ENCODE assay signal across 16 cellular contexts in genomic region chr2:27377618-27378095, GRCh38. TPM values are rescaled to one million over a fixed set of nuclear protein-coding genes. Genes with fewer than 3 reads are reported as not detected.
DNase-seq lines count a peak whose midpoint lies in the region; ATAC-seq, FAIRE-seq and TF ChIP-seq lines count a peak whose summit lies in the region.
"Had no signal": no experiment of that assay in that cellular context is flagged by ENCODE, and none has a peak within 500 bp of the region (broad histone marks: within the 10 kb centered on the region; RNA-seq: fewer than 3 reads in every experiment).

No MANE protein-coding gene starts in this region.

- H3K9me3 ChIP-seq in HEK293 (ENCODE audit: control insufficient read depth, insufficient read depth, low read depth, low read length) (no peaks in the 10 kb centered on the region), H1 (ENCODE audit: insufficient read depth in 2 of 2, low read depth in 1 of 2, low read length in 1 of 2) (no peaks in the 10 kb centered on the region)
- H3K9me3 ChIP-seq: Peyer's patch, uterus had no signal

- FAIRE-seq in H1 (lab: Jason Lieb, UNC): no peak
- FAIRE-seq: keratinocyte had no signal

- H2AFZ ChIP-seq in H1 (ENCODE audit: low read length): no peak overlapping the region

- no peak overlapping the region for H2BK15ac ChIP-seq in H1 (ENCODE audit: low read length)

- H2BK120ac ChIP-seq in H1 (replicated peaks; ENCODE audit: low read depth, low read length): no peak overlapping the region

- no peak for TF ChIP-seq RAD21 in H1 (IDR thresholded peaks at IDR 0.05 in 1 of 2, conservative IDR thresholded peaks at IDR 0.05 in 1 of 2; ENCODE audit: low read depth in 2 of 2, low read length in 2 of 2)

- TF ChIP-seq EP300 in H1 (IDR thresholded peaks at IDR 0.05; ENCODE audit: borderline replicate concordance in 1 of 2, low read depth in 2 of 2, low read length in 2 of 2): no peak

- H3K27ac Mint-ChIP-seq in stimulated activated naive CD8-positive, alpha-beta T cell treated with anti-CD3 and anti-CD28 coated beads, Interleukin-15, amount 100 ng/mL, for 72 hours: peak overlapping the region; percentile 5 to 24

- no peak overlapping the region for H2BK12ac ChIP-seq in H1 (ENCODE audit: low read depth, low read length)

- no peak overlapping the region for H3K14ac ChIP-seq in H1 (ENCODE audit: insufficient read length)

- H3K4me3 ChIP-seq in HEK293 (ENCODE audit: low read depth, low read length) (no peak overlapping the region), H1 (ENCODE audit: extremely low read depth in 1 of 4, insufficient read depth in 2 of 4, low read depth in 3 of 4, low read length in 4 of 4) (no peak overlapping the region)
- H3K4me3 ChIP-seq: Peyer's patch, skin epidermis, uterus had no signal

- TF ChIP-seq CTCF in HEK293 (tag by site-specific recombination; IDR thresholded peaks at IDR 0.05) (no peak), H1 (IDR thresholded peaks at IDR 0.05; ENCODE audit: control extremely low read depth in 1 of 3, insufficient read depth in 1 of 3, low read depth in 1 of 3, low read length in 3 of 3) (no peak)

- no peak overlapping the region for H2AK5ac ChIP-seq in H1 (ENCODE audit: low read depth, low read length)

- H2BK5ac ChIP-seq in H1 (ENCODE audit: low read depth, low read length): no peak overlapping the region

- no peak overlapping the region for H3K23ac ChIP-seq in H1 (ENCODE audit: insufficient read length)

- peak overlapping the region; percentile 64; the same call in 1 of the 2 replicates for H4K8ac ChIP-seq in H1 (ENCODE audit: extremely low read depth, insufficient read depth, low read length)

- H3K4ac ChIP-seq in H1 (replicated peaks; ENCODE audit: insufficient read length, low read depth, low read length): no peak overlapping the region

- no peak overlapping the region for H3K18ac ChIP-seq in H1 (ENCODE audit: extremely low read depth, low read length)

- no peak overlapping the region for H3K56ac ChIP-seq in H1 (replicated peaks; ENCODE audit: insufficient read length, low read depth, low read length)

- no peaks in the 10 kb centered on the region for H3K27me3 ChIP-seq in H1 (replicated peaks in 1 of 4; ENCODE audit: control insufficient read depth in 3 of 4, extremely low read depth in 1 of 4, insufficient read depth in 3 of 4, low read length in 3 of 4)
- H3K27me3 ChIP-seq: Peyer's patch, uterus had no signal

- peak in 1 of 2 experiments; percentile 67; a peak in 1 of 3 replicates for TF ChIP-seq POLR2A in H1 (IDR thresholded peaks at IDR 0.05; ENCODE audit: control extremely low read depth in 1 of 2, low read depth in 2 of 2, low read length in 2 of 2)

- H3K36me3 ChIP-seq in HEK293 (ENCODE audit: control insufficient read depth in 2 of 2, insufficient read depth in 1 of 2, low read length in 2 of 2) (peaks cover 24 to 86% of the 10 kb centered on the region in 2 experiments), H1 (ENCODE audit: control insufficient read depth in 2 of 4, insufficient read depth in 4 of 4, low read length in 3 of 4) (peaks cover 38 to 65% (median 54%) of the 10 kb centered on the region in 4 experiments)
- H3K36me3 ChIP-seq: uterus had no signal

- no peak overlapping the region for H2BK20ac ChIP-seq in H1 (ENCODE audit: low read length)

- no peaks in the 10 kb centered on the region for H3K27me3 Mint-ChIP-seq in stimulated activated naive CD8-positive, alpha-beta T cell treated with anti-CD3 and anti-CD28 coated beads, Interleukin-15, amount 100 ng/mL, for 72 hours

- 0 out of 2 replicates have a peak overlapping the region, but pooled peaks have one; percentile 19 for H3K27ac ChIP-seq in HEK293 (ENCODE audit: extremely low read depth, low read depth, low read length)
- no peak overlapping the region for H3K27ac ChIP-seq in H1 (ENCODE audit: low read depth, low read length)
- H3K27ac ChIP-seq: epithelial cell of prostate, Peyer's patch, uterus had no signal

- POLR2A ChIA-PET in HEK293 (lab: Yijun Ruan, JAX) (interaction anchor here (3.4 kb wide), 1 partner anchor 21 kb away, joined by 9 read pairs; the partner anchor contains the start of gene GTF3C2), H1 (lab: Charles Lee; ENCODE audit: partially characterized antibody) (interaction anchor here (1.0 to 9.5 kb wide), 9 partner anchors 8 to 158 kb away, joined by 3 to 114 read pairs (median 9); partner anchors contain the start of genes EIF2B4, GTF3C2, MPV17 and PPM1G)

- CTCF ChIA-PET in HEK293 (lab: Yijun Ruan, JAX): interaction anchor here (1.0 kb wide), 1 partner anchor 8 kb away, joined by 5 read pairs; no protein-coding TSS in a partner anchor
- CTCF ChIA-PET in H1 (lab: Charles Lee; ENCODE audit: partially characterized antibody): interaction anchor here (1.3 to 2.0 kb wide), 2 partner anchors 13 to 27 kb away, joined by 3 to 4 read pairs; no protein-coding TSS in a partner anchor

- H4K91ac ChIP-seq in H1 (replicated peaks; ENCODE audit: insufficient read length, low read length): no peak overlapping the region

- no peak overlapping the region for H3K4me2 ChIP-seq in H1 (ENCODE audit: insufficient read depth in 1 of 2, low read depth in 2 of 2, low read length in 2 of 2)

- peaks cover 0 to 12% of the 10 kb centered on the region in 2 experiments; a peak in 2 of 4 replicates for H3K79me2 ChIP-seq in H1 (ENCODE audit: control insufficient read depth in 1 of 2, insufficient read depth in 2 of 2, low read length in 2 of 2)

- H3K4me1 Mint-ChIP-seq in stimulated activated naive CD8-positive, alpha-beta T cell treated with anti-CD3 and anti-CD28 coated beads, Interleukin-15, amount 100 ng/mL, for 72 hours: peaks cover 64% of the 10 kb centered on the region

- peaks cover 7% of the 10 kb centered on the region for H3K23me2 ChIP-seq in H1 (ENCODE audit: low read depth, low read length)

- H3K4me1 ChIP-seq in HEK293 (ENCODE audit: control insufficient read depth, insufficient read depth, low read length): no peaks in the 10 kb centered on the region; the same call in 1 of the 2 replicates
- peaks cover 0 to 8% (median 2%) of the 10 kb centered on the region in 4 experiments; a peak in 5 of 7 replicates for H3K4me1 ChIP-seq in H1 (replicated peaks in 1 of 4; ENCODE audit: control insufficient read depth in 3 of 4, insufficient read depth in 4 of 4, low read length in 3 of 4)

- H4K5ac ChIP-seq in H1 (ENCODE audit: insufficient read length, low read depth, low read length): no peak overlapping the region

- peak overlapping the region in 1 of 2 donors; percentile 24 for H3K4me3 Mint-ChIP-seq in stimulated activated naive CD8-positive, alpha-beta T cell treated with anti-CD3 and anti-CD28 coated beads, Interleukin-15, amount 100 ng/mL, for 72 hours

- ATAC-seq in stimulated activated naive CD8-positive, alpha-beta T cell treated with anti-CD3 and anti-CD28 coated beads, Interleukin-15, amount 100 ng/mL, for 72 hours: no peak
- no peak for ATAC-seq in stimulated activated naive CD8-positive, alpha-beta T cell treated with anti-CD3 and anti-CD28 coated beads, Interleukin-15, Interleukin-2, amounts not matched to agents 100 U/mL and 50 U/mL, for 24 hours
- ATAC-seq in HG03469 (IDR thresholded peaks at IDR 0.05; ENCODE audit: unreplicated experiment) (no peak), GM21447 (IDR thresholded peaks at IDR 0.05; ENCODE audit: unreplicated experiment) (no peak)

- no peak overlapping the region; a peak in 1 of 7 replicates for H3K9ac ChIP-seq in H1 (replicated peaks in 1 of 4; ENCODE audit: extremely low read depth in 1 of 4, low read depth in 3 of 4, low read length in 3 of 4)

- H3K9me3 Mint-ChIP-seq in stimulated activated naive CD8-positive, alpha-beta T cell treated with anti-CD3 and anti-CD28 coated beads, Interleukin-15, amount 100 ng/mL, for 72 hours: no peaks in the 10 kb centered on the region

- H3K79me1 ChIP-seq in H1 (ENCODE audit: low read depth, low read length): peaks cover 6% of the 10 kb centered on the region; the same call in 1 of the 2 replicates

- 94% methylated on average over 18 of the region's 18 CpGs; no CpG with 5 or more reads in 1 of the 2 experiments for WGBS in H1 (ENCODE audit: extremely low coverage in 1 of 2, insufficient coverage in 1 of 2, insufficient read length in 1 of 2, insufficient replicate concordance in 2 of 2, low coverage in 1 of 2, low lambda C conversion rate in 2 of 2, missing lambda C conversion rate in 1 of 2), 2 experiments

- peaks cover 4 to 16% of the 10 kb centered on the region in 2 experiments for H4K20me1 ChIP-seq in H1 (replicated peaks in 1 of 2; ENCODE audit: control insufficient read depth in 1 of 2, insufficient read depth in 2 of 2, low read length in 2 of 2)

- no peak for DNase-seq in stimulated activated naive CD8-positive, alpha-beta T cell treated with anti-CD3 and anti-CD28 coated beads, Interleukin-15, amount 100 ng/mL, for 72 hours
- no peak for DNase-seq in stimulated activated naive CD8-positive, alpha-beta T cell treated with anti-CD3 and anti-CD28 coated beads, Interleukin-15, Interleukin-2, amounts not matched to agents 100 U/mL and 50 U/mL, for 24 hours
- peak in 1 of 2 experiments; percentile 48 for DNase-seq in H1 (ENCODE audit: low read depth in 1 of 2, low spot score in 2 of 2)
- no peak for DNase-seq in NCI-H187 treated with DMSO at 0.1 percent for 48 hours (lab: John Stamatoyannopoulos, UW)
- no peak for DNase-seq in NCI-H128 (lab: John Stamatoyannopoulos, UW; ENCODE audit: unreplicated experiment)
- DNase-seq: activated CD4-positive, CD25-positive, alpha-beta regulatory T cell; occipital lobe; stimulated activated naive CD4-positive, alpha-beta T cell treated with Interleukin-2 at 50 U/mL for 16 hours; uterus had no signal

RNA-seq across cellular contexts. Expression of gene ZNF513, which starts 2.9 kb away (rescaled TPM):
- 17.3 and 18.8 TPM in 2 replicates for total RNA-seq in H1 (2021; fragmentation: NEBNext Ultra II Directional; extraction: Animal tissue kit (Norgen Biotek cat#: 25700))
- 29.5 and 35.0 TPM in 2 replicates for polyA plus RNA-seq in H1 (2011; rRNA removed)
- polyA plus RNA-seq in H1 (2011; cell fraction: cytosol; rRNA removed): 26.3 TPM
- polyA plus RNA-seq in H1 (2011; cell fraction: nucleus; rRNA removed): 41.9 TPM
- 11.1 to 21.0 TPM (median 18.9 TPM) in 4 replicates for polyA plus RNA-seq in H1 (2012, experiment 1 of 2)
- 14.4 TPM for polyA plus RNA-seq in H1 (2012, experiment 2 of 2)
- polyA plus RNA-seq in H1 (2013, experiment 1 of 2): 15.4 TPM
- polyA plus RNA-seq in H1 (2013, experiment 2 of 2): 13.8 TPM
- 8.3 and 10.7 TPM in 2 replicates for polyA minus RNA-seq in H1 (2011; rRNA and poly(A)+ RNA removed)
- 12.0 TPM for polyA minus RNA-seq in H1 (2011; cell fraction: cytosol; rRNA and poly(A)+ RNA removed)
- 17.0 TPM for polyA minus RNA-seq in H1 (2011; cell fraction: nucleus; rRNA and poly(A)+ RNA removed)

RNA-seq across cellular contexts. Expression of gene SNX17, which starts 7.2 kb away (rescaled TPM):
- 54.9 and 59.1 TPM in 2 replicates for total RNA-seq in H1 (2021; fragmentation: NEBNext Ultra II Directional; extraction: Animal tissue kit (Norgen Biotek cat#: 25700))
- polyA plus RNA-seq in H1 (2011; rRNA removed): 66.2 and 76.8 TPM in 2 replicates
- 64.6 TPM for polyA plus RNA-seq in H1 (2011; cell fraction: cytosol; rRNA removed)
- 83.1 TPM for polyA plus RNA-seq in H1 (2011; cell fraction: nucleus; rRNA removed)
- polyA plus RNA-seq in H1 (2012, experiment 1 of 2): 49.9 to 71.4 TPM (median 63.8 TPM) in 4 replicates
- 95.1 TPM for polyA plus RNA-seq in H1 (2012, experiment 2 of 2)
- polyA plus RNA-seq in H1 (2013, experiment 1 of 2): 28.0 TPM
- polyA plus RNA-seq in H1 (2013, experiment 2 of 2): 24.9 TPM
- polyA minus RNA-seq in H1 (2011; rRNA and poly(A)+ RNA removed): 55.8 and 56.8 TPM in 2 replicates
- 32.9 TPM for polyA minus RNA-seq in H1 (2011; cell fraction: cytosol; rRNA and poly(A)+ RNA removed)
- polyA minus RNA-seq in H1 (2011; cell fraction: nucleus; rRNA and poly(A)+ RNA removed): 54.7 TPM

RNA-seq across cellular contexts. Expression of gene EIF2B4, which starts 7.5 kb away (rescaled TPM):
- 63.2 and 66.0 TPM in 2 replicates for total RNA-seq in H1 (2021; fragmentation: NEBNext Ultra II Directional; extraction: Animal tissue kit (Norgen Biotek cat#: 25700))
- 60.0 and 61.0 TPM in 2 replicates for polyA plus RNA-seq in H1 (2011; rRNA removed)
- 55.4 TPM for polyA plus RNA-seq in H1 (2011; cell fraction: cytosol; rRNA removed)
- 83.6 TPM for polyA plus RNA-seq in H1 (2011; cell fraction: nucleus; rRNA removed)
- 82.5 to 99.4 TPM (median 88.1 TPM) in 4 replicates for polyA plus RNA-seq in H1 (2012, experiment 1 of 2)
- 54.6 TPM for polyA plus RNA-seq in H1 (2012, experiment 2 of 2)
- 39.3 TPM for polyA plus RNA-seq in H1 (2013, experiment 1 of 2)
- 35.6 TPM for polyA plus RNA-seq in H1 (2013, experiment 2 of 2)
- 95.7 and 100 TPM in 2 replicates for polyA minus RNA-seq in H1 (2011; rRNA and poly(A)+ RNA removed)
- 19.5 TPM for polyA minus RNA-seq in H1 (2011; cell fraction: cytosol; rRNA and poly(A)+ RNA removed)
- 25.6 TPM for polyA minus RNA-seq in H1 (2011; cell fraction: nucleus; rRNA and poly(A)+ RNA removed)

RNA-seq across cellular contexts. Expression of gene GTF3C2, which starts 21.1 kb away (rescaled TPM):
- total RNA-seq in H1 (2021; fragmentation: NEBNext Ultra II Directional; extraction: Animal tissue kit (Norgen Biotek cat#: 25700)): 118 and 129 TPM in 2 replicates
- polyA plus RNA-seq in H1 (2011; rRNA removed): 121 and 127 TPM in 2 replicates
- 107 TPM for polyA plus RNA-seq in H1 (2011; cell fraction: cytosol; rRNA removed)
- 166 TPM for polyA plus RNA-seq in H1 (2011; cell fraction: nucleus; rRNA removed)
- 104 to 106 TPM (median 105 TPM) in 4 replicates for polyA plus RNA-seq in H1 (2012, experiment 1 of 2)
- polyA plus RNA-seq in H1 (2012, experiment 2 of 2): 83.0 TPM
- 62.8 TPM for polyA plus RNA-seq in H1 (2013, experiment 1 of 2)
- 59.8 TPM for polyA plus RNA-seq in H1 (2013, experiment 2 of 2)
- polyA minus RNA-seq in H1 (2011; rRNA and poly(A)+ RNA removed): 155 TPM in 2 replicates
- polyA minus RNA-seq in H1 (2011; cell fraction: cytosol; rRNA and poly(A)+ RNA removed): 55.5 TPM
- 101 TPM for polyA minus RNA-seq in H1 (2011; cell fraction: nucleus; rRNA and poly(A)+ RNA removed)

RNA-seq across cellular contexts. Expression of gene PPM1G, which starts 31.7 kb away (rescaled TPM):
- total RNA-seq in H1 (2021; fragmentation: NEBNext Ultra II Directional; extraction: Animal tissue kit (Norgen Biotek cat#: 25700)): 201 and 203 TPM in 2 replicates
- 73.3 and 85.5 TPM in 2 replicates for polyA plus RNA-seq in H1 (2011; rRNA removed)
- polyA plus RNA-seq in H1 (2011; cell fraction: cytosol; rRNA removed): 120 TPM
- 84.9 TPM for polyA plus RNA-seq in H1 (2011; cell fraction: nucleus; rRNA removed)
- polyA plus RNA-seq in H1 (2012, experiment 1 of 2): 207 to 249 TPM (median 242 TPM) in 4 replicates
- polyA plus RNA-seq in H1 (2012, experiment 2 of 2): 166 TPM
- polyA plus RNA-seq in H1 (2013, experiment 1 of 2): 163 TPM
- polyA plus RNA-seq in H1 (2013, experiment 2 of 2): 166 TPM
- polyA minus RNA-seq in H1 (2011; rRNA and poly(A)+ RNA removed): 101 and 112 TPM in 2 replicates
- polyA minus RNA-seq in H1 (2011; cell fraction: cytosol; rRNA and poly(A)+ RNA removed): 103 TPM
- 45.4 TPM for polyA minus RNA-seq in H1 (2011; cell fraction: nucleus; rRNA and poly(A)+ RNA removed)
